1 cellular context compared by ENCODE assay signal in genomic region chr2:173264152-173264551, GRCh38.
TF ChIP-seq lines count a peak whose summit lies in the region.

No MANE protein-coding gene starts in this region.

TF ChIP-seq in H1, 55 proteins besides CTCF, POLR2A, EP300 and RAD21:
- TF ChIP-seq, protein P1, sequence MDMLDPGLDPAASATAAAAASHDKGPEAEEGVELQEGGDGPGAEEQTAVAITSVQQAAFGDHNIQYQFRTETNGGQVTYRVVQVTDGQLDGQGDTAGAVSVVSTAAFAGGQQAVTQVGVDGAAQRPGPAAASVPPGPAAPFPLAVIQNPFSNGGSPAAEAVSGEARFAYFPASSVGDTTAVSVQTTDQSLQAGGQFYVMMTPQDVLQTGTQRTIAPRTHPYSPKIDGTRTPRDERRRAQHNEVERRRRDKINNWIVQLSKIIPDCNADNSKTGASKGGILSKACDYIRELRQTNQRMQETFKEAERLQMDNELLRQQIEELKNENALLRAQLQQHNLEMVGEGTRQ (IDR thresholded peaks at IDR 0.05; ENCODE audit: low read length): no peak
- no peak for TF ChIP-seq RXRA (IDR thresholded peaks at IDR 0.05; ENCODE audit: insufficient read depth, low read depth, low read length)
- no peak for TF ChIP-seq CHD1 (IDR thresholded peaks at IDR 0.05; ENCODE audit: low read depth, low read length)
- no peak for TF ChIP-seq SP4 (IDR thresholded peaks at IDR 0.05; ENCODE audit: low read length)
- no peak for TF ChIP-seq CHD2 (IDR thresholded peaks at IDR 0.05; ENCODE audit: low read length)
- TF ChIP-seq ATF3 (IDR thresholded peaks at IDR 0.05; ENCODE audit: insufficient read depth, low read depth, low read length): no peak
- no peak for TF ChIP-seq SIRT6 (IDR thresholded peaks at IDR 0.05; ENCODE audit: low read length)
- no peak for TF ChIP-seq BACH1 (IDR thresholded peaks at IDR 0.05; ENCODE audit: low read length)
- no peak for TF ChIP-seq MAFK (IDR thresholded peaks at IDR 0.05; ENCODE audit: low read depth, low read length)
- TF ChIP-seq SP2 (IDR thresholded peaks at IDR 0.05; ENCODE audit: low read length): no peak
- no peak for TF ChIP-seq NANOG (IDR thresholded peaks at IDR 0.05; ENCODE audit: insufficient read depth, low read depth, low read length, poor library complexity, severe bottlenecking)
- no peak for TF ChIP-seq BCL11A (IDR thresholded peaks at IDR 0.05; ENCODE audit: low read depth in 2 of 2, low read length in 2 of 2)
- TF ChIP-seq ZNF274 (IDR thresholded peaks at IDR 0.05; ENCODE audit: borderline replicate concordance, extremely low read depth, low read length): no peak
- TF ChIP-seq CHD7 (IDR thresholded peaks at IDR 0.05; ENCODE audit: insufficient replicate concordance, low read length): no peak
- no peak for TF ChIP-seq KDM5A (IDR thresholded peaks at IDR 0.05; ENCODE audit: low read length)
